In genomic region chr6:46954819-46955520, GRCh38 we compare ENCODE assay signal across 1 cellular context.
TF ChIP-seq lines count a peak whose summit lies in the region.

No MANE protein-coding gene starts in this region.

TF ChIP-seq in H1, 55 proteins besides CTCF, POLR2A, EP300 and RAD21:
- TF ChIP-seq CBX5 (IDR thresholded peaks at IDR 0.05; ENCODE audit: low read depth, low read length) (no peak), RXRA (IDR thresholded peaks at IDR 0.05; ENCODE audit: insufficient read depth, low read depth, low read length) (no peak), NANOG (IDR thresholded peaks at IDR 0.05; ENCODE audit: insufficient read depth, low read depth, low read length, poor library complexity, severe bottlenecking) (no peak), EZH2 (IDR thresholded peaks at IDR 0.05; ENCODE audit: low read depth, low read length, severe bottlenecking) (no peak), EGR1 (IDR thresholded peaks at IDR 0.05; ENCODE audit: borderline replicate concordance, low read depth, low read length) (no peak), TEAD4 (IDR thresholded peaks at IDR 0.05; ENCODE audit: low read depth, low read length) (no peak), SUZ12 (IDR thresholded peaks at IDR 0.05; ENCODE audit: low read length) (no peak), SIN3A (conservative IDR thresholded peaks at IDR 0.05 in 1 of 2, IDR thresholded peaks at IDR 0.05 in 1 of 2; ENCODE audit: low read depth in 1 of 2, low read length in 2 of 2) (no peak), RBBP5 (IDR thresholded peaks at IDR 0.05; ENCODE audit: borderline replicate concordance, low read depth, low read length) (no peak), SP1 (IDR thresholded peaks at IDR 0.05; ENCODE audit: low read depth, low read length) (no peak), KDM4A (IDR thresholded peaks at IDR 0.05; ENCODE audit: low read depth, low read length, severe bottlenecking) (no peak), SIX5 (IDR thresholded peaks at IDR 0.05; ENCODE audit: low read depth, low read length) (no peak), PHF8 (conservative IDR thresholded peaks at IDR 0.05; ENCODE audit: low read depth, low read length) (no peak), SP4 (IDR thresholded peaks at IDR 0.05; ENCODE audit: low read length) (no peak), BCL11A (IDR thresholded peaks at IDR 0.05; ENCODE audit: low read depth in 2 of 2, low read length in 2 of 2) (no peak), KDM1A (IDR thresholded peaks at IDR 0.05; ENCODE audit: borderline replicate concordance, low read length) (no peak), NRF1 (IDR thresholded peaks at IDR 0.05; ENCODE audit: low read depth, low read length) (no peak), ZNF274 (IDR thresholded peaks at IDR 0.05; ENCODE audit: borderline replicate concordance, extremely low read depth, low read length) (no peak), ATF2 (IDR thresholded peaks at IDR 0.05; ENCODE audit: low read length) (no peak), SP2 (IDR thresholded peaks at IDR 0.05; ENCODE audit: low read length) (no peak)
